Comparison of ENCODE assay signal across 16 cellular contexts in genomic region chr13:113989585-113990300, GRCh38. TPM values are rescaled to one million over a fixed set of nuclear protein-coding genes. Genes with fewer than 3 reads are reported as not detected.
DNase-seq lines count a peak whose midpoint lies in the region; ATAC-seq and TF ChIP-seq lines count a peak whose summit lies in the region.
"Had no signal": no experiment of that assay in that cellular context is flagged by ENCODE, and none has a peak within 500 bp of the region (broad histone marks: within the 10 kb centered on the region; RNA-seq: fewer than 3 reads in every experiment).

No MANE protein-coding gene starts in this region.

- H2AK5ac ChIP-seq in IMR-90 (ENCODE audit: low read depth, low read length), result no peak overlapping the region

- no peak overlapping the region for H3K4me3 ChIP-seq in CD4-positive, CD25-positive, alpha-beta regulatory T cell (ENCODE audit: low read depth, low read length)
- no peak overlapping the region for H3K4me3 ChIP-seq in IMR-90 (ENCODE audit: insufficient read depth, low read depth, low read length)
- H3K4me3 ChIP-seq: tibial artery had no signal

- peaks cover 0 to 4% (median 0%) of the 10 kb centered on the region in 7 donors for H3K9me3 Mint-ChIP-seq in CD4-positive, CD25-positive, alpha-beta regulatory T cell
- H3K9me3 Mint-ChIP-seq in activated naive CD8-positive, alpha-beta T cell (ENCODE audit: low read depth), result no peaks in the 10 kb centered on the region
- H3K9me3 Mint-ChIP-seq in natural killer cell, result peaks cover 0 to 8% of the 10 kb centered on the region in 2 donors

- in situ Hi-C loops in IMR-90 (cut with MboI; ENCODE audit: low sequenced_read_pairs), result no loop called here

- H2BK15ac ChIP-seq in IMR-90 (ENCODE audit: low read depth, low read length), result no peak overlapping the region

- H3K4me1 Mint-ChIP-seq in CD4-positive, CD25-positive, alpha-beta regulatory T cell, result peaks cover 3 to 5% (median 4%) of the 10 kb centered on the region in 4 donors
- H3K4me1 Mint-ChIP-seq in activated naive CD8-positive, alpha-beta T cell (ENCODE audit: low read depth), result peaks cover 3% of the 10 kb centered on the region
- peaks cover 16 to 27% of the 10 kb centered on the region in 2 donors for H3K4me1 Mint-ChIP-seq in natural killer cell

- peak overlapping the region in 2 of 3 donors; percentile 62 to 79 for H3K27ac Mint-ChIP-seq in CD4-positive, CD25-positive, alpha-beta regulatory T cell
- H3K27ac Mint-ChIP-seq in activated naive CD8-positive, alpha-beta T cell, result peak overlapping the region; percentile 70
- H3K27ac Mint-ChIP-seq in natural killer cell, result peak overlapping the region; percentile 59 to 73

- peaks cover 12% of the 10 kb centered on the region; the same call in 1 of the 2 replicates for H4K20me1 ChIP-seq in IMR-90 (ENCODE audit: insufficient read depth, low read length)

- no peak overlapping the region for H3K4me3 Mint-ChIP-seq in CD4-positive, CD25-positive, alpha-beta regulatory T cell
- no peak overlapping the region for H3K4me3 Mint-ChIP-seq in activated naive CD8-positive, alpha-beta T cell
- H3K4me3 Mint-ChIP-seq in natural killer cell, result no peak overlapping the region

- no peak overlapping the region for H3K56ac ChIP-seq in IMR-90 (ENCODE audit: extremely low read depth, insufficient read depth, low read length)

- H3K4me2 ChIP-seq in IMR-90 (ENCODE audit: low read depth, low read length), result no peak overlapping the region

- intact Hi-C loops in IMR-90 (cut with micrococcal nuclease) (no loop called here), natural killer cell (cut with micrococcal nuclease) (no loop called here)

- H3K9me1 ChIP-seq in IMR-90 (ENCODE audit: insufficient read depth, low read length), result peaks cover 8% of the 10 kb centered on the region

- peak overlapping the region; percentile 11 for H2AFZ ChIP-seq in IMR-90 (replicated peaks; ENCODE audit: low read length, poor library complexity)
- H2AFZ ChIP-seq: parathyroid adenoma had no signal

- TF ChIP-seq CTCF in IMR-90 (conservative IDR thresholded peaks at IDR 0.05; ENCODE audit: low read depth, low read length), result no peak
- TF ChIP-seq CTCF in natural killer cell (IDR thresholded peaks at IDR 0.05), result no peak

- peaks cover 49% of the 10 kb centered on the region for H3K36me3 ChIP-seq in CD4-positive, CD25-positive, alpha-beta regulatory T cell (ENCODE audit: control insufficient read depth, insufficient read depth, low read length)
- peaks cover 42% of the 10 kb centered on the region for H3K36me3 ChIP-seq in IMR-90 (ENCODE audit: control insufficient read depth, insufficient read depth, low read length)

- no TSS peak for BruUV-seq in IMR-90 (replicated peaks; lab: Mats Ljungman, UMichigan)

- no peak overlapping the region for H3K14ac ChIP-seq in IMR-90 (replicated peaks; ENCODE audit: low read depth, low read length)

- dilution Hi-C loops in IMR-90 (cut with HindIII; ENCODE audit: low sequenced_read_pairs, unreplicated experiment), result no loop called here

- H3K27me3 Mint-ChIP-seq in CD4-positive, CD25-positive, alpha-beta regulatory T cell, result peaks cover 6% of the 10 kb centered on the region
- no peaks in the 10 kb centered on the region for H3K27me3 Mint-ChIP-seq in activated naive CD8-positive, alpha-beta T cell
- H3K27me3 Mint-ChIP-seq in natural killer cell (ENCODE audit: low read depth in 2 of 2), result no peaks in the 10 kb centered on the region

- no peak overlapping the region for H3K9ac ChIP-seq in IMR-90 (ENCODE audit: low read depth, low read length)
- H3K9ac ChIP-seq: parathyroid adenoma had no signal

- H3K27me3 ChIP-seq in CD4-positive, CD25-positive, alpha-beta regulatory T cell (ENCODE audit: control insufficient read depth, insufficient read depth, low read length), result no peaks in the 10 kb centered on the region
- no peaks in the 10 kb centered on the region for H3K27me3 ChIP-seq in IMR-90 (ENCODE audit: control insufficient read depth, insufficient read depth, low read length)
- H3K27me3 ChIP-seq: BE2C, tibial artery had no signal

- no peak overlapping the region for H4K5ac ChIP-seq in IMR-90 (ENCODE audit: low read depth, low read length)

- H3K79me1 ChIP-seq in IMR-90 (ENCODE audit: low read depth in 1 of 2, low read length in 2 of 2), result peaks cover 25 to 38% of the 10 kb centered on the region in 2 experiments

- POLR2A ChIA-PET in IMR-90 (lab: Charles Lee; ENCODE audit: unreplicated experiment), result no interaction called here

- H3K18ac ChIP-seq in IMR-90 (ENCODE audit: low read depth, low read length), result no peak overlapping the region

- TF ChIP-seq POLR2A in IMR-90 (IDR thresholded peaks at IDR 0.05; ENCODE audit: low read depth, low read length), result no peak

- H3K4ac ChIP-seq in IMR-90 (ENCODE audit: low read depth, low read length), result no peak overlapping the region

- H2BK120ac ChIP-seq in IMR-90 (ENCODE audit: low read depth, low read length), result no peak overlapping the region

- CTCF ChIA-PET in IMR-90 (lab: Yijun Ruan, JAX), result no interaction called here

- H3K4me1 ChIP-seq in CD4-positive, CD25-positive, alpha-beta regulatory T cell (ENCODE audit: control insufficient read depth, insufficient read depth, low read length, poor library complexity, severe bottlenecking), result no peaks in the 10 kb centered on the region
- H3K4me1 ChIP-seq in IMR-90 (ENCODE audit: control insufficient read depth, insufficient read depth, low read length), result no peaks in the 10 kb centered on the region
- H3K4me1 ChIP-seq: BE2C, parathyroid adenoma, tibial artery had no signal

- no peak for DNase-seq in CD4-positive, CD25-positive, alpha-beta regulatory T cell
- DNase-seq in IMR-90, result no peak
- no peak for DNase-seq in natural killer cell
- DNase-seq in NCI-H2196 treated with DMSO at 0.1 percent for 48 hours (lab: John Stamatoyannopoulos, UW; ENCODE audit: unreplicated experiment), result no peak
- DNase-seq in GM19240 (ENCODE audit: insufficient read length, low spot score), result no peak
- DNase-seq in stimulated activated CD4-positive, alpha-beta T cell treated with anti-CD3 and anti-CD28 coated beads, Interleukin-1b, Interleukin-23, amount 100 ng/mL, for 48 hours, result no peak
- no peak for DNase-seq in HK-2 (ENCODE audit: unreplicated experiment)
- DNase-seq: midbrain, NCI-H1048, SIG-M5 had no signal

- H2BK5ac ChIP-seq in IMR-90 (ENCODE audit: low read depth, low read length, poor library complexity, severe bottlenecking), result peak overlapping the region; percentile 58

- no peak overlapping the region for H4K91ac ChIP-seq in IMR-90 (ENCODE audit: insufficient read depth, low read depth, low read length)

- ATAC-seq in CD4-positive, CD25-positive, alpha-beta regulatory T cell (ENCODE audit: low read depth in 2 of 2), result no peak
- no peak for ATAC-seq in IMR-90 (ENCODE audit: low read depth)
- no peak for ATAC-seq in natural killer cell

- H3K23ac ChIP-seq in IMR-90 (ENCODE audit: low read depth, low read length), result no peak overlapping the region

- no peak overlapping the region for H2BK20ac ChIP-seq in IMR-90 (ENCODE audit: low read depth, low read length)

- no peak overlapping the region for H3K27ac ChIP-seq in CD4-positive, CD25-positive, alpha-beta regulatory T cell (ENCODE audit: insufficient read depth, low read length, poor library complexity, severe bottlenecking)
- no peak overlapping the region for H3K27ac ChIP-seq in IMR-90 (ENCODE audit: insufficient read depth, low read length)
- H3K27ac ChIP-seq: epithelial cell of prostate, parathyroid adenoma, tibial artery had no signal

- no peaks in the 10 kb centered on the region for H3K9me3 ChIP-seq in CD4-positive, CD25-positive, alpha-beta regulatory T cell (ENCODE audit: control insufficient read depth in 2 of 2, low read length in 2 of 2)
- H3K9me3 ChIP-seq in IMR-90 (ENCODE audit: control insufficient read depth, insufficient read depth, low read length), result no peaks in the 10 kb centered on the region
- H3K9me3 ChIP-seq: BE2C, tibial artery had no signal

- no peak overlapping the region for H2AK9ac ChIP-seq in IMR-90 (replicated peaks; ENCODE audit: low read depth, low read length, poor library complexity)

- no peak for TF ChIP-seq RAD21 in IMR-90 (IDR thresholded peaks at IDR 0.05; ENCODE audit: low read length)

- 100% methylated on average over 1 to 2 of the region's 8 CpGs for WGBS in IMR-90 (ENCODE audit: extremely low coverage in 2 of 2, insufficient read length in 1 of 2), 2 experiments

- peaks cover 40% of the 10 kb centered on the region for H3K36me3 Mint-ChIP-seq in CD4-positive, CD25-positive, alpha-beta regulatory T cell
- peaks cover 14% of the 10 kb centered on the region for H3K36me3 Mint-ChIP-seq in activated naive CD8-positive, alpha-beta T cell
- no peaks in the 10 kb centered on the region for H3K36me3 Mint-ChIP-seq in natural killer cell

- no peak overlapping the region for H4K8ac ChIP-seq in IMR-90 (ENCODE audit: low read depth in 2 of 2, low read length in 2 of 2)

TF ChIP-seq in IMR-90, 13 proteins besides CTCF, POLR2A, EP300 and RAD21:
- no peak for TF ChIP-seq RCOR1 (IDR thresholded peaks at IDR 0.05; ENCODE audit: insufficient replicate concordance, low read length)

RNA-seq across cellular contexts. Expression of gene C13orf46, which starts 15.9 kb away (rescaled TPM):
- 21.2 TPM for total RNA-seq in CD4-positive, CD25-positive, alpha-beta regulatory T cell
- 1 to 10 TPM in 1 of 4 donors, under 1 TPM in 3; 0.16 to 1.6 (median 0.45) TPM for polyA plus RNA-seq in CD4-positive, CD25-positive, alpha-beta regulatory T cell
- total RNA-seq in IMR-90 (2012; rRNA removed) (under 0.01 TPM in 2 replicates), natural killer cell (10 to 100 TPM; 21.1 to 23.9 (median 23.5) TPM)
- polyA plus RNA-seq in IMR-90 (2012; rRNA removed), result 2.1 and 2.5 TPM in 2 replicates
- 1.7 and 1.8 TPM in 2 replicates for polyA plus RNA-seq in IMR-90 (2012; cell fraction: cytosol; rRNA removed)
- polyA plus RNA-seq in IMR-90 (2012; cell fraction: nucleus; rRNA removed; ENCODE audit: low replicate concordance), result 8.9 and 10.0 TPM in 2 replicates
- total RNA-seq: Daoy had no signal

Comparison
In these comparisons a context has a peak if more than half of its experiments do, and no peak if none do; other contexts are left out.
1. RNA of gene C13orf46, which starts 15.9 kb away (total RNA-seq): 21.1 to 23.9 TPM in natural killer cell and 21.2 TPM in CD4-positive, CD25-positive, alpha-beta regulatory T cell (single experiment); under 0.01 TPM in IMR-90; every median in the first group is over 10 times any median in the second.
2. Peak in every context shown above with its lines, with median percentiles within 50 percentile points of each other: H3K27ac Mint-ChIP-seq.